In genomic region chr21:34599534-34600101, GRCh38 we compare ENCODE assay signal across 1 cellular context.
TF ChIP-seq lines count a peak whose summit lies in the region.

No MANE protein-coding gene starts in this region.

TF ChIP-seq in GM23338, 12 proteins besides CTCF, POLR2A, EP300 and RAD21:
- TF ChIP-seq REST (IDR thresholded peaks at IDR 0.05; ENCODE audit: unreplicated experiment) = no peak
- no peak for TF ChIP-seq CREB1 (CRISPR knock-in tag; IDR thresholded peaks at IDR 0.05; ENCODE audit: low read depth)
- no peak for TF ChIP-seq NANOG (IDR thresholded peaks at IDR 0.05; ENCODE audit: borderline replicate concordance)
- TF ChIP-seq JUNB (IDR thresholded peaks at IDR 0.05; ENCODE audit: unreplicated experiment) = no peak
- TF ChIP-seq STAT1 (IDR thresholded peaks at IDR 0.05; ENCODE audit: unreplicated experiment) = no peak
- no peak for TF ChIP-seq ZNF331 (CRISPR knock-in tag; IDR thresholded peaks at IDR 0.05; ENCODE audit: low read depth)
- TF ChIP-seq ZNF462 (CRISPR knock-in tag; IDR thresholded peaks at IDR 0.05) = no peak
- no peak for TF ChIP-seq EZH2 (IDR thresholded peaks at IDR 0.05; ENCODE audit: low read depth, unreplicated experiment)
- no peak for TF ChIP-seq ETS1 (IDR thresholded peaks at IDR 0.05)
- TF ChIP-seq ZNF114 (CRISPR knock-in tag; IDR thresholded peaks at IDR 0.05) = no peak
- TF ChIP-seq POLR2AphosphoS5 (IDR thresholded peaks at IDR 0.05; ENCODE audit: low read depth) = no peak
- no peak for TF ChIP-seq EZH2phosphoT487 (IDR thresholded peaks at IDR 0.05; ENCODE audit: unreplicated experiment)
TF ChIP-seq in GM23338: peak in this region for 0.
